ENCODE assay signal across 1 cellular context in the genomic region with DNA sequence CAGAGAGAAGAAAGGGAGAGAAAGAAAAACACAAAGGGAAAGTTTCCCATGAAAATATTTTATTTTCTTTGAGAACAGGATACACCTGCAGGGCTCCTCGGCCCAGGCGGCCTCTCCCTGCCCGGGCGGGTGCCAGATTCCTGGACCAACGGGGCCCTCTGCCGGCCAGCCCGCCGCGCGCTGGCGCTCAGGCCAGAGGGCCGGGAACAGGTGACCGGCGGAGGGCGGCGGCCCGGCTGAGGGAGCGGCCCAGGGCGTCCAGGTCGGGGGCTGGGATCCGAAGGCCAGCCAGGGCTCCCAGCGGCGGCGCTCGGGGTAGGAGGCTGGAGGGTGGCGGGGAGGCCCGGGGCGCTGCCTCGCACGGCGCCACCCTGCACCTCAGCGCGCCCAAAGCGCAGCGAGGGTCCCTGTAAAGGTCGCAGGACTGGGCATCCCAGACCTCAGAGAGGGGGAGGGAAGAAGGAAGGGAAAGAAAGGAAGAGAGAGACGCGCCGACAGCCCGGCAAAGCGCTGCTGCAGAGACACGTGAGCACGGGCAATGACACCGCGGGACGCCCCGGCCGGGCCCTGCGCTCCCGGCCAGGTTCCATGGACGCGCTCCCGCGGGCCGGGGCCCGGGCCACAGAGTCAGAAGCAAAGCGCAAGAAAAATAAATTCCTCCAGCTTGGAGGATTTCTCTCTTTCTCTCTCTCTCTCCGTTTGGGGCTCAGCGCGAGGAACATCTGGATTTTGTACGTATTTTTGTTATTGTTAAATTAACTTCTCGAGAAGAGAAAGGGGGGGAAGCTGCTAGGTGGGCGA.
A peak's percentile ranks its signal among the peaks of the same experiment; 100 is the strongest.
TF ChIP-seq lines count a peak whose summit lies in the region.

No MANE protein-coding gene starts in this region.

TF ChIP-seq in K562, 482 proteins besides CTCF, POLR2A, EP300 and RAD21 (continued from another document):
- TF ChIP-seq, protein P1, sequence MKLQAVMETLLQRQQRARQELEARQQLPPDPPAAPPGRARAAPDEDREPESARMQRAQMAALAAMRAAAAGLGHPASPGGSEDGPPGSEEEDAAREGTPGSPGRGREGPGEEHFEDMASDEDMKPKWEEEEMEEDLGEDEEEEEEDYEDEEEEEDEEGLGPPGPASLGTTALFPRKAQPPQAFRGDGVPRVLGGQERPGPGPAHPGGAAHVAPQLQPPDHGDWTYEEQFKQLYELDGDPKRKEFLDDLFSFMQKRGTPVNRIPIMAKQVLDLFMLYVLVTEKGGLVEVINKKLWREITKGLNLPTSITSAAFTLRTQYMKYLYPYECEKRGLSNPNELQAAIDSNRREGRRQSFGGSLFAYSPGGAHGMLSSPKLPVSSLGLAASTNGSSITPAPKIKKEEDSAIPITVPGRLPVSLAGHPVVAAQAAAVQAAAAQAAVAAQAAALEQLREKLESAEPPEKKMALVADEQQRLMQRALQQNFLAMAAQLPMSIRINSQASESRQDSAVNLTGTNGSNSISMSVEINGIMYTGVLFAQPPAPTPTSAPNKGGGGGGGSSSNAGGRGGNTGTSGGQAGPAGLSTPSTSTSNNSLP (IDR thresholded peaks at IDR 0.05; ENCODE audit: borderline replicate concordance, low read depth, low read length) = no peak
- TF ChIP-seq FOSL1 (tag; conservative IDR thresholded peaks at IDR 0.05) = peak; percentile 28; the same call in 1 of the 2 replicates
- TF ChIP-seq, protein P2, sequence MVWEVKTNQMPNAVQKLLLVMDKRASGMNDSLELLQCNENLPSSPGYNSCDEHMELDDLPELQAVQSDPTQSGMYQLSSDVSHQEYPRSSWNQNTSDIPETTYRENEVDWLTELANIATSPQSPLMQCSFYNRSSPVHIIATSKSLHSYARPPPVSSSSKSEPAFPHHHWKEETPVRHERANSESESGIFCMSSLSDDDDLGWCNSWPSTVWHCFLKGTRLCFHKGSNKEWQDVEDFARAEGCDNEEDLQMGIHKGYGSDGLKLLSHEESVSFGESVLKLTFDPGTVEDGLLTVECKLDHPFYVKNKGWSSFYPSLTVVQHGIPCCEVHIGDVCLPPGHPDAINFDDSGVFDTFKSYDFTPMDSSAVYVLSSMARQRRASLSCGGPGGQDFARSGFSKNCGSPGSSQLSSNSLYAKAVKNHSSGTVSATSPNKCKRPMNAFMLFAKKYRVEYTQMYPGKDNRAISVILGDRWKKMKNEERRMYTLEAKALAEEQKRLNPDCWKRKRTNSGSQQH (CRISPR knock-in tag; IDR thresholded peaks at IDR 0.05) = no peak
- 0 out of 2 replicates have a peak, but pooled peaks have one; percentile 24 for TF ChIP-seq XRCC5 (IDR thresholded peaks at IDR 0.05; ENCODE audit: low read depth, low read length)
- 0 out of 2 replicates have a peak, but pooled peaks have one; percentile 38 for TF ChIP-seq ZNF263 (CRISPR knock-in tag; IDR thresholded peaks at IDR 0.05; ENCODE audit: borderline replicate concordance)
- TF ChIP-seq RCOR1 (IDR thresholded peaks at IDR 0.05; ENCODE audit: borderline replicate concordance in 1 of 2, low read depth in 2 of 2, low read length in 2 of 2) = peak in 1 of 2 experiments; percentile 29; a peak in 1 of 4 replicates
- TF ChIP-seq, protein P3, sequence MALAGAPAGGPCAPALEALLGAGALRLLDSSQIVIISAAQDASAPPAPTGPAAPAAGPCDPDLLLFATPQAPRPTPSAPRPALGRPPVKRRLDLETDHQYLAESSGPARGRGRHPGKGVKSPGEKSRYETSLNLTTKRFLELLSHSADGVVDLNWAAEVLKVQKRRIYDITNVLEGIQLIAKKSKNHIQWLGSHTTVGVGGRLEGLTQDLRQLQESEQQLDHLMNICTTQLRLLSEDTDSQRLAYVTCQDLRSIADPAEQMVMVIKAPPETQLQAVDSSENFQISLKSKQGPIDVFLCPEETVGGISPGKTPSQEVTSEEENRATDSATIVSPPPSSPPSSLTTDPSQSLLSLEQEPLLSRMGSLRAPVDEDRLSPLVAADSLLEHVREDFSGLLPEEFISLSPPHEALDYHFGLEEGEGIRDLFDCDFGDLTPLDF (CRISPR knock-in tag; IDR thresholded peaks at IDR 0.05) = no peak
- TF ChIP-seq SIN3B (IDR thresholded peaks at IDR 0.05; ENCODE audit: low read depth) = peak; percentile 45; the same call in 1 of the 2 replicates
